In genomic region chr3:122937745-122938144, GRCh38 we compare ENCODE assay signal across 22 cellular contexts.
"Had no signal": no experiment of that assay in that cellular context is flagged by ENCODE, and none has a peak within 500 bp of the region (broad histone marks: within the 10 kb centered on the region; RNA-seq: fewer than 3 reads in every experiment).

No MANE protein-coding gene starts in this region.

- H3K36me3 ChIP-seq: breast epithelium had no signal

- H3K9me3 ChIP-seq: breast epithelium had no signal

- H3K9me3 Mint-ChIP-seq: activated CD4-positive, alpha-beta memory T cell treated with anti-CD3 and anti-CD28 coated beads for 36 hours; activated CD4-positive, alpha-beta T cell treated with anti-CD3 and anti-CD28 coated beads, Interleukin-2, amount 10 ng/mL, durations not matched to agents 7 days and 5 days; activated naive CD4-positive, alpha-beta T cell treated with anti-CD3 and anti-CD28 coated beads, Interleukin-2, amount 10 ng/mL, durations not matched to agents 7 days and 5 days; activated naive CD8-positive, alpha-beta T cell treated with anti-CD3 and anti-CD28 coated beads for 36 hours; activated T-helper 17 cell treated with anti-CD3 and anti-CD28 coated beads, Interleukin-2, amount 50 U/mL, for 72 hours had no signal

- H3K4me3 ChIP-seq: breast epithelium had no signal

- H3K4me1 Mint-ChIP-seq: activated naive CD8-positive, alpha-beta T cell treated with anti-CD3 and anti-CD28 coated beads for 36 hours had no signal

- H3K27me3 Mint-ChIP-seq: activated CD4-positive, alpha-beta memory T cell treated with anti-CD3 and anti-CD28 coated beads for 36 hours had no signal

- H3K4me3 Mint-ChIP-seq: activated CD4-positive, alpha-beta memory T cell treated with anti-CD3 and anti-CD28 coated beads for 36 hours; activated CD4-positive, alpha-beta T cell treated with anti-CD3 and anti-CD28 coated beads, Interleukin-2, amount 10 ng/mL, durations not matched to agents 7 days and 5 days; activated naive CD4-positive, alpha-beta T cell treated with anti-CD3 and anti-CD28 coated beads, Interleukin-2, amount 10 ng/mL, durations not matched to agents 7 days and 5 days; activated naive CD8-positive, alpha-beta T cell treated with anti-CD3 and anti-CD28 coated beads for 36 hours; activated T-helper 17 cell treated with anti-CD3 and anti-CD28 coated beads, Interleukin-2, amount 50 U/mL, for 72 hours; T-helper 17 cell had no signal

- H3K9ac ChIP-seq: KMS-11 had no signal

- DNase-seq: activated CD4-positive, alpha-beta memory T cell treated with anti-CD3 and anti-CD28 coated beads for 36 hours; activated CD4-positive, alpha-beta T cell treated with anti-CD3 and anti-CD28 coated beads, Interleukin-2, amount 10 ng/mL, durations not matched to agents 7 days and 5 days; activated CD4-positive, CD25-positive, alpha-beta regulatory T cell; activated CD8-positive, alpha-beta memory T cell treated with anti-CD3 and anti-CD28 coated beads for 24 hours; activated gamma-delta T cell treated with Interleukin-2 at 50 U/mL for 16 hours; activated naive CD4-positive, alpha-beta T cell treated with anti-CD3 and anti-CD28 coated beads, Interleukin-2, amount 10 ng/mL, durations not matched to agents 7 days and 5 days; activated naive CD8-positive, alpha-beta T cell treated with anti-CD3 and anti-CD28 coated beads for 36 hours; activated T-cell treated with anti-CD3 and anti-CD28 coated beads, Interleukin-2, amount 50 U/mL, for 48 hours; anterior cingulate cortex; caudate nucleus; NCI-H1092; NCI-H1417; NCI-H2029 treated with DMSO at 0.1 percent for 48 hours; NCI-H446; NCI-H524 treated with DMSO at 0.1 percent for 48 hours; NCI-H774; SIG-M5; T-helper 17 cell; T-helper 9 cell had no signal

- H3K27me3 ChIP-seq: breast epithelium had no signal

- H3K4me2 ChIP-seq: KMS-11 had no signal

- H3K36me3 Mint-ChIP-seq: activated CD4-positive, alpha-beta memory T cell treated with anti-CD3 and anti-CD28 coated beads for 36 hours; activated naive CD4-positive, alpha-beta T cell treated with anti-CD3 and anti-CD28 coated beads, Interleukin-2, amount 10 ng/mL, durations not matched to agents 7 days and 5 days; activated naive CD8-positive, alpha-beta T cell treated with anti-CD3 and anti-CD28 coated beads for 36 hours had no signal

- H3K27ac ChIP-seq: breast epithelium, KMS-11 had no signal

- ATAC-seq: activated T-helper 17 cell treated with anti-CD3 and anti-CD28 coated beads, Interleukin-2, amount 50 U/mL, for 72 hours; T-helper 17 cell had no signal

- H3K4me1 ChIP-seq: breast epithelium had no signal

- H3K27ac Mint-ChIP-seq: activated CD4-positive, alpha-beta memory T cell treated with anti-CD3 and anti-CD28 coated beads for 36 hours; activated CD4-positive, alpha-beta T cell treated with anti-CD3 and anti-CD28 coated beads, Interleukin-2, amount 10 ng/mL, durations not matched to agents 7 days and 5 days; activated naive CD4-positive, alpha-beta T cell treated with anti-CD3 and anti-CD28 coated beads, Interleukin-2, amount 10 ng/mL, durations not matched to agents 7 days and 5 days; activated naive CD8-positive, alpha-beta T cell treated with anti-CD3 and anti-CD28 coated beads for 36 hours; activated T-helper 17 cell treated with anti-CD3 and anti-CD28 coated beads, Interleukin-2, amount 50 U/mL, for 72 hours; T-helper 17 cell had no signal
